In genomic region chr11:34395916-34396555, GRCh38 we compare ENCODE assay signal across 12 cellular contexts. TPM values are rescaled to one million over a fixed set of nuclear protein-coding genes. Genes with fewer than 3 reads are reported as not detected.
DNase-seq lines count a peak whose midpoint lies in the region; ATAC-seq and TF ChIP-seq lines count a peak whose summit lies in the region.
"Had no signal": no experiment of that assay in that cellular context is flagged by ENCODE, and none has a peak within 500 bp of the region (broad histone marks: within the 10 kb centered on the region; RNA-seq: fewer than 3 reads in every experiment).

No MANE protein-coding gene starts in this region.

- no peak overlapping the region for H3K27ac Mint-ChIP-seq in activated CD8-positive, alpha-beta T cell treated with anti-CD3 and anti-CD28 coated beads, Interleukin-2, amount 10 ng/mL, durations not matched to agents 7 days and 5 days

- WGBS in right lobe of liver (ENCODE audit: insufficient coverage, low coverage, low lambda C conversion rate, missing lambda C conversion rate) = 56% methylated on average over 1 of the region's 1 CpG

- H3K27me3 Mint-ChIP-seq in activated CD8-positive, alpha-beta T cell treated with anti-CD3 and anti-CD28 coated beads, Interleukin-2, amount 10 ng/mL, durations not matched to agents 7 days and 5 days (ENCODE audit: low read depth) = peaks cover 20% of the 10 kb centered on the region

- no peaks in the 10 kb centered on the region for H3K36me3 Mint-ChIP-seq in activated CD8-positive, alpha-beta T cell treated with anti-CD3 and anti-CD28 coated beads, Interleukin-2, amount 10 ng/mL, durations not matched to agents 7 days and 5 days (ENCODE audit: low read depth)

- H3K9me3 Mint-ChIP-seq in activated CD8-positive, alpha-beta T cell treated with anti-CD3 and anti-CD28 coated beads, Interleukin-2, amount 10 ng/mL, durations not matched to agents 7 days and 5 days (ENCODE audit: insufficient read depth) = peaks cover 9% of the 10 kb centered on the region

- H3K27me3 ChIP-seq in right lobe of liver (no peaks in the 10 kb centered on the region), tibial artery (peaks cover 0 to 8% of the 10 kb centered on the region in 2 donors)
- H3K27me3 ChIP-seq: left lung had no signal

- no peaks in the 10 kb centered on the region for H3K36me3 ChIP-seq in right lobe of liver
- H3K36me3 ChIP-seq in tibial artery = no peaks in the 10 kb centered on the region
- H3K36me3 ChIP-seq: left lung, WERI-Rb-1 had no signal

- ATAC-seq in activated CD8-positive, alpha-beta T cell treated with anti-CD3 and anti-CD28 coated beads, Interleukin-2, amount 10 ng/mL, durations not matched to agents 7 days and 5 days = no peak
- ATAC-seq in right lobe of liver = no peak
- ATAC-seq: left lung had no signal

- no peaks in the 10 kb centered on the region for H3K4me1 Mint-ChIP-seq in activated CD8-positive, alpha-beta T cell treated with anti-CD3 and anti-CD28 coated beads, Interleukin-2, amount 10 ng/mL, durations not matched to agents 7 days and 5 days (ENCODE audit: low read depth)

- no peak overlapping the region for H3K27ac ChIP-seq in right lobe of liver
- no peak overlapping the region for H3K27ac ChIP-seq in tibial artery
- H3K27ac ChIP-seq: left lung, WERI-Rb-1 had no signal

- TF ChIP-seq CTCF in retinal pigment epithelial cell (conservative IDR thresholded peaks at IDR 0.05; ENCODE audit: low read depth, low read length) = no peak
- TF ChIP-seq CTCF in right lobe of liver (IDR thresholded peaks at IDR 0.05) = no peak
- no peak for TF ChIP-seq CTCF in tibial artery (IDR thresholded peaks at IDR 0.05)

- H3K4me3 ChIP-seq in retinal pigment epithelial cell (ENCODE audit: low read length) (no peak overlapping the region), right lobe of liver (no peak overlapping the region), tibial artery (no peak overlapping the region)
- H3K4me3 ChIP-seq: left lung had no signal

- H3K4me3 Mint-ChIP-seq in activated CD8-positive, alpha-beta T cell treated with anti-CD3 and anti-CD28 coated beads, Interleukin-2, amount 10 ng/mL, durations not matched to agents 7 days and 5 days = no peak overlapping the region

- no peak for TF ChIP-seq POLR2A in right lobe of liver (IDR thresholded peaks at IDR 0.05)

- POLR2A ChIA-PET in activated CD8-positive, alpha-beta T cell treated with anti-CD3 and anti-CD28 coated beads, Interleukin-2, amount 10 ng/mL, durations not matched to agents 7 days and 5 days (lab: Charles Lee) = no interaction called here

- DNase-seq in GM03348 (ENCODE audit: low spot score) = peak; percentile 37
- peak; percentile 45 for DNase-seq in NCI-H69 (lab: John Stamatoyannopoulos, UW)
- DNase-seq in epidermal melanocyte (ENCODE audit: insufficient read length, low spot score) = peak; percentile 37
- peak; percentile 86 for DNase-seq in retinal pigment epithelial cell (ENCODE audit: low read depth)
- no peak for DNase-seq in activated CD8-positive, alpha-beta T cell treated with anti-CD3 and anti-CD28 coated beads, Interleukin-2, amount 10 ng/mL, durations not matched to agents 7 days and 5 days
- no peak for DNase-seq in right lobe of liver
- no peak for DNase-seq in tibial artery
- DNase-seq: activated T-cell treated with anti-CD3 and anti-CD28 coated beads, Interleukin-2, amount 50 U/mL, for 48 hours; DMS79 treated with DMSO at 0.1 percent for 48 hours; left lung; NCI-H2081; WERI-Rb-1 had no signal

- intact Hi-C loops in right lobe of liver (cut with DNase I) (no loop called here), tibial artery (cut with DNase I; ENCODE audit: low total_unique reads) (no loop called here)

- CTCF ChIA-PET in activated CD8-positive, alpha-beta T cell treated with anti-CD3 and anti-CD28 coated beads, Interleukin-2, amount 10 ng/mL, durations not matched to agents 7 days and 5 days (lab: Charles Lee) = no interaction called here

- no peaks in the 10 kb centered on the region for H3K4me1 ChIP-seq in right lobe of liver
- H3K4me1 ChIP-seq in tibial artery = peaks cover 0 to 9% (median 5%) of the 10 kb centered on the region in 4 donors
- H3K4me1 ChIP-seq: left lung had no signal

- H3K9me3 ChIP-seq in right lobe of liver (no peaks in the 10 kb centered on the region), tibial artery (no peaks in the 10 kb centered on the region)

RNA-seq across cellular contexts. Expression of gene ABTB2, which starts 38.2 kb away (rescaled TPM):
- total RNA-seq in activated CD8-positive, alpha-beta T cell treated with anti-CD3 and anti-CD28 coated beads, Interleukin-2, amount 10 ng/mL, durations not matched to agents 7 days and 5 days = under 1 TPM; 0.97 TPM
- 10 to 100 TPM in 3 of 6 experiments, 1 to 10 TPM in 3; 6.0 to 14.9 (median 10.0) TPM for total RNA-seq in right lobe of liver

RNA-seq across cellular contexts. Expression of gene CAT, which starts 42.7 kb away (rescaled TPM):
- 10 to 100 TPM; 35.0 to 37.7 TPM for total RNA-seq in activated CD8-positive, alpha-beta T cell treated with anti-CD3 and anti-CD28 coated beads, Interleukin-2, amount 10 ng/mL, durations not matched to agents 7 days and 5 days
- 100 to 1,000 TPM; 212 to 450 (median 330) TPM for total RNA-seq in right lobe of liver

Comparison
In these comparisons a context has a peak if more than half of its experiments do, and no peak if none do; other contexts are left out.
1. DNase-seq: peak in GM03348 (single experiment), NCI-H69 (single experiment), epidermal melanocyte (single experiment) and retinal pigment epithelial cell (single experiment); none in activated CD8-positive, alpha-beta T cell treated with anti-CD3 and anti-CD28 coated beads, Interleukin-2, amount 10 ng/mL, durations not matched to agents 7 days and 5 days (single experiment), right lobe of liver (0 of 3) and tibial artery (0 of 2).
2. RNA of gene CAT, which starts 42.7 kb away (total RNA-seq): 212 to 450 TPM in right lobe of liver; 35.0 to 37.7 TPM in activated CD8-positive, alpha-beta T cell treated with anti-CD3 and anti-CD28 coated beads, Interleukin-2, amount 10 ng/mL, durations not matched to agents 7 days and 5 days; every median in the first group is over 4 times any median in the second.